In the genomic region with DNA sequence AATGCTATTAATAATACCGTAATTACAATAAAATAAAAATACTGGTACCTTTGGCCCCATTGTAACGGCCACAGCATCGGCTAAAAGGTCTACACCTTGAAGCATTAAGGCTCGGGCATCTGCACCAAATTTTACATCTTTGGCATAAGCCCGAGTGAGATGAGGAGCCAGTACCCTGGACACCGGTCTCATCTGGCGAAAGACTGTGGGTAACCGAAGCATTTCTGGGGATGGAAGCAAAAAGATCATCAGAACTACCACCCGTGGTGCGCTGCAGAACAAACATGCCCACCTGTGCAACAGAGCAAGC, we compare ENCODE assay signal across 8 cellular contexts. TPM values are rescaled to one million over a fixed set of nuclear protein-coding genes. Genes with fewer than 3 reads are reported as not detected.
DNase-seq lines count a peak whose midpoint lies in the region; ATAC-seq and TF ChIP-seq lines count a peak whose summit lies in the region.

No MANE protein-coding gene starts in this region.

- peaks cover 5% of the 10 kb centered on the region for H3K4me1 ChIP-seq in iPS-15b (ENCODE audit: control insufficient read depth, insufficient read depth, low read length)

- H3K27ac Mint-ChIP-seq in activated T-helper 1 cell treated with anti-CD3 and anti-CD28 coated beads, Interleukin-12 subunit alpha, Interleukin-12 subunit beta, Interleukin-2, Interleukin-4 antibody, amounts not matched to agents 30 ng/mL and 10 ng/mL and 1 ng/mL, durations not matched to agents 14 hours and 24 hours and 36 hours = peak overlapping the region; percentile 99
- H3K27ac Mint-ChIP-seq in stimulated activated effector memory CD8-positive, alpha-beta T cell treated with anti-CD3 and anti-CD28 coated beads, Interleukin-12 subunit alpha, Interleukin-12 subunit beta, amount 100 ng/mL, for 72 hours = peak overlapping the region; percentile 90

- peak overlapping the region; percentile 100 for H3K4me3 Mint-ChIP-seq in activated T-helper 1 cell treated with anti-CD3 and anti-CD28 coated beads, Interleukin-12 subunit alpha, Interleukin-12 subunit beta, Interleukin-2, Interleukin-4 antibody, amounts not matched to agents 30 ng/mL and 10 ng/mL and 1 ng/mL, durations not matched to agents 14 hours and 24 hours and 36 hours
- peak overlapping the region; percentile 83 for H3K4me3 Mint-ChIP-seq in stimulated activated effector memory CD8-positive, alpha-beta T cell treated with anti-CD3 and anti-CD28 coated beads, Interleukin-12 subunit alpha, Interleukin-12 subunit beta, amount 100 ng/mL, for 72 hours

- TF ChIP-seq CTCF in HFF-Myc (IDR thresholded peaks at IDR 0.05; ENCODE audit: low read depth, low read length, missing control alignments) = no peak

- H3K9ac ChIP-seq in iPS-15b (ENCODE audit: low read depth, low read length) = peak overlapping the region; percentile 93

- H3K9me3 ChIP-seq in iPS-15b (ENCODE audit: control insufficient read depth, insufficient read depth, low read length) = no peaks in the 10 kb centered on the region

- ATAC-seq in stimulated activated effector memory CD8-positive, alpha-beta T cell treated with anti-CD3 and anti-CD28 coated beads, Interleukin-12 subunit alpha, Interleukin-12 subunit beta, amount 100 ng/mL, for 72 hours = no peak
- no peak for ATAC-seq in GM18868 (IDR thresholded peaks at IDR 0.05; ENCODE audit: unreplicated experiment)
- no peak for ATAC-seq in GM18870 (IDR thresholded peaks at IDR 0.05; ENCODE audit: unreplicated experiment)
- ATAC-seq in GM21528 (IDR thresholded peaks at IDR 0.05; ENCODE audit: low FRiP score, unreplicated experiment) = no peak

- DNase-seq in HFF-Myc (ENCODE audit: extremely low read depth, low read depth) (no peak), LoVo (ENCODE audit: low spot score) (no peak)
- no peak for DNase-seq in activated T-helper 1 cell treated with anti-CD3 and anti-CD28 coated beads, Interleukin-12 subunit alpha, Interleukin-12 subunit beta, Interleukin-2, Interleukin-4 antibody, amounts not matched to agents 30 ng/mL and 10 ng/mL and 1 ng/mL, durations not matched to agents 14 hours and 24 hours and 36 hours (ENCODE audit: low spot score)
- no peak for DNase-seq in stimulated activated effector memory CD8-positive, alpha-beta T cell treated with anti-CD3 and anti-CD28 coated beads, Interleukin-12 subunit alpha, Interleukin-12 subunit beta, amount 100 ng/mL, for 72 hours (ENCODE audit: low spot score in 2 of 2)

- intact Hi-C loops in activated T-helper 1 cell treated with anti-CD3 and anti-CD28 coated beads, Interleukin-12 subunit alpha, Interleukin-12 subunit beta, Interleukin-2, Interleukin-4 antibody, amounts not matched to agents 30 ng/mL and 10 ng/mL and 1 ng/mL, durations not matched to agents 14 hours and 24 hours and 36 hours (cut with micrococcal nuclease) = loop anchor here (1.0 to 5.0 kb wide), 4 partner anchors 8 to 301 kb away; no protein-coding TSS in a partner anchor

- H3K27me3 Mint-ChIP-seq in activated T-helper 1 cell treated with anti-CD3 and anti-CD28 coated beads, Interleukin-12 subunit alpha, Interleukin-12 subunit beta, Interleukin-2, Interleukin-4 antibody, amounts not matched to agents 30 ng/mL and 10 ng/mL and 1 ng/mL, durations not matched to agents 14 hours and 24 hours and 36 hours (ENCODE audit: insufficient read depth) = no peaks in the 10 kb centered on the region

- H3K4me3 ChIP-seq in HFF-Myc (replicated peaks; ENCODE audit: low read depth, low read length) = peak overlapping the region; percentile 71
- peak overlapping the region; percentile 86 for H3K4me3 ChIP-seq in iPS-15b (ENCODE audit: low read depth, low read length)

- H3K27me3 ChIP-seq in iPS-15b (ENCODE audit: control insufficient read depth, insufficient read depth, low read length) = no peaks in the 10 kb centered on the region

- peaks cover 55% of the 10 kb centered on the region for H3K4me1 Mint-ChIP-seq in activated T-helper 1 cell treated with anti-CD3 and anti-CD28 coated beads, Interleukin-12 subunit alpha, Interleukin-12 subunit beta, Interleukin-2, Interleukin-4 antibody, amounts not matched to agents 30 ng/mL and 10 ng/mL and 1 ng/mL, durations not matched to agents 14 hours and 24 hours and 36 hours (ENCODE audit: low read depth)
- H3K4me1 Mint-ChIP-seq in stimulated activated effector memory CD8-positive, alpha-beta T cell treated with anti-CD3 and anti-CD28 coated beads, Interleukin-12 subunit alpha, Interleukin-12 subunit beta, amount 100 ng/mL, for 72 hours = peaks cover 39% of the 10 kb centered on the region

- H3K9me3 Mint-ChIP-seq in activated T-helper 1 cell treated with anti-CD3 and anti-CD28 coated beads, Interleukin-12 subunit alpha, Interleukin-12 subunit beta, Interleukin-2, Interleukin-4 antibody, amounts not matched to agents 30 ng/mL and 10 ng/mL and 1 ng/mL, durations not matched to agents 14 hours and 24 hours and 36 hours = no peaks in the 10 kb centered on the region
- no peaks in the 10 kb centered on the region for H3K9me3 Mint-ChIP-seq in stimulated activated effector memory CD8-positive, alpha-beta T cell treated with anti-CD3 and anti-CD28 coated beads, Interleukin-12 subunit alpha, Interleukin-12 subunit beta, amount 100 ng/mL, for 72 hours

- H3K36me3 ChIP-seq in iPS-15b (ENCODE audit: control insufficient read depth, insufficient read depth, low read length) = peaks cover 25% of the 10 kb centered on the region

- H3K36me3 Mint-ChIP-seq in activated T-helper 1 cell treated with anti-CD3 and anti-CD28 coated beads, Interleukin-12 subunit alpha, Interleukin-12 subunit beta, Interleukin-2, Interleukin-4 antibody, amounts not matched to agents 30 ng/mL and 10 ng/mL and 1 ng/mL, durations not matched to agents 14 hours and 24 hours and 36 hours (ENCODE audit: low read depth) = peaks cover 69% of the 10 kb centered on the region
- peaks cover 100% of the 10 kb centered on the region for H3K36me3 Mint-ChIP-seq in stimulated activated effector memory CD8-positive, alpha-beta T cell treated with anti-CD3 and anti-CD28 coated beads, Interleukin-12 subunit alpha, Interleukin-12 subunit beta, amount 100 ng/mL, for 72 hours

RNA-seq across cellular contexts. Expression of a gene that starts 1.1 kb away (rescaled TPM):
- 811 and 821 TPM in 2 replicates for total RNA-seq in activated T-helper 1 cell treated with anti-CD3 and anti-CD28 coated beads, Interleukin-12 subunit alpha, Interleukin-12 subunit beta, Interleukin-2, Interleukin-4 antibody, amounts not matched to agents 30 ng/mL and 10 ng/mL and 1 ng/mL, durations not matched to agents 14 hours and 24 hours and 36 hours

RNA-seq across cellular contexts. Expression of a gene that starts 1.6 kb away (rescaled TPM):
- 325 and 343 TPM in 2 replicates for total RNA-seq in activated T-helper 1 cell treated with anti-CD3 and anti-CD28 coated beads, Interleukin-12 subunit alpha, Interleukin-12 subunit beta, Interleukin-2, Interleukin-4 antibody, amounts not matched to agents 30 ng/mL and 10 ng/mL and 1 ng/mL, durations not matched to agents 14 hours and 24 hours and 36 hours

RNA-seq across cellular contexts. Expression of a gene that starts 17.3 kb away (rescaled TPM):
- total RNA-seq in activated T-helper 1 cell treated with anti-CD3 and anti-CD28 coated beads, Interleukin-12 subunit alpha, Interleukin-12 subunit beta, Interleukin-2, Interleukin-4 antibody, amounts not matched to agents 30 ng/mL and 10 ng/mL and 1 ng/mL, durations not matched to agents 14 hours and 24 hours and 36 hours = 25.1 and 27.2 TPM in 2 replicates

RNA-seq across cellular contexts. Expression of a gene that starts 45.2 kb away (rescaled TPM):
- total RNA-seq in activated T-helper 1 cell treated with anti-CD3 and anti-CD28 coated beads, Interleukin-12 subunit alpha, Interleukin-12 subunit beta, Interleukin-2, Interleukin-4 antibody, amounts not matched to agents 30 ng/mL and 10 ng/mL and 1 ng/mL, durations not matched to agents 14 hours and 24 hours and 36 hours = 26.9 and 28.8 TPM in 2 replicates
